In genomic region chr4:166006217-166006616, GRCh38 we compare ENCODE assay signal across 30 cellular contexts.
"Had no signal": no experiment of that assay in that cellular context is flagged by ENCODE, and none has a peak within 500 bp of the region (broad histone marks: within the 10 kb centered on the region; RNA-seq: fewer than 3 reads in every experiment).

No MANE protein-coding gene starts in this region.

- H3K36me3 ChIP-seq: ascending aorta, cardiac muscle cell had no signal

- FAIRE-seq: bronchial epithelial cell, TTC549 had no signal

- DNase-seq: activated B cell treated with CpG ODN at 0.5 μM for 24 hours; activated CD4-positive, alpha-beta memory T cell treated with anti-CD3 and anti-CD28 coated beads for 36 hours; activated CD4-positive, alpha-beta T cell treated with anti-CD3 and anti-CD28 coated beads for 4 hours; activated CD4-positive, alpha-beta T cell treated with anti-CD3 and anti-CD28 coated beads, Interleukin-2, amount 10 ng/mL, durations not matched to agents 24 days and 14 days; activated CD4-positive, alpha-beta T cell treated with anti-CD3 and anti-CD28 coated beads, Interleukin-2, amount 50 U/mL, for 1 hour; activated CD4-positive, alpha-beta T cell treated with anti-CD3 and anti-CD28 coated beads, Interleukin-2, amount 50 U/mL, for 4 hours; activated CD4-positive, CD25-positive, alpha-beta regulatory T cell treated with anti-CD3 and anti-CD28 coated beads, Interleukin-2, amount 50 U/mL, for 72 hours; activated CD8-positive, alpha-beta memory T cell treated with anti-CD3 and anti-CD28 coated beads, Interleukin-2, amount 50 U/mL, for 4 hours; activated CD8-positive, alpha-beta T cell treated with anti-CD3 and anti-CD28 coated beads for 36 hours; activated effector memory CD4-positive, alpha-beta T cell treated with anti-CD3 and anti-CD28 coated beads, Interleukin-2, amount 50 U/mL, for 16 hours; activated naive CD4-positive, alpha-beta T cell treated with anti-CD3 and anti-CD28 coated beads, Interleukin-2, amount 10 ng/mL, durations not matched to agents 7 days and 5 days; activated naive CD4-positive, alpha-beta T cell treated with Interleukin-2 at 50 U/mL for 16 hours; activated naive CD8-positive, alpha-beta T cell treated with anti-CD3 and anti-CD28 coated beads, Interleukin-2, amount 10 ng/mL, durations not matched to agents 7 days and 5 days; activated naive CD8-positive, alpha-beta T cell treated with anti-CD3 and anti-CD28 coated beads, Interleukin-2, amount 50 U/mL, for 24 hours; activated T-cell treated with anti-CD3 and anti-CD28 coated beads for 4 hours; activated T-cell treated with anti-CD3 and anti-CD28 coated beads, Interleukin-2, amount 50 U/mL, for 1 hour; activated T-cell treated with anti-CD3 and anti-CD28 coated beads, Interleukin-2, amount 50 U/mL, for 4 hours; activated T-cell treated with anti-CD3 and anti-CD28 coated beads, Interleukin-2, amount 50 U/mL, for 72 hours; amygdala; anterior cingulate cortex; caudate nucleus; cerebellar nuclear complex; T-helper 2 cell; T-helper 9 cell had no signal

- H3K4me3 ChIP-seq: ascending aorta, cardiac muscle cell had no signal

- ATAC-seq: activated CD8-positive, alpha-beta T cell treated with anti-CD3 and anti-CD28 coated beads for 36 hours; activated naive CD8-positive, alpha-beta T cell treated with anti-CD3 and anti-CD28 coated beads, Interleukin-2, amount 50 U/mL, for 24 hours; activated T-cell treated with anti-CD3 and anti-CD28 coated beads, Interleukin-2, amount 50 U/mL, for 4 hours; activated T-cell treated with anti-CD3 and anti-CD28 coated beads, Interleukin-2, amount 50 U/mL, for 72 hours; activated T-helper 17 cell treated with anti-CD3 and anti-CD28 coated beads, Interleukin-2, amount 50 U/mL, for 72 hours had no signal

- H3K27ac ChIP-seq: ascending aorta, cardiac muscle cell, VCaP had no signal

- H3K4me1 ChIP-seq: ascending aorta had no signal

- H3K27me3 ChIP-seq: ascending aorta, cardiac muscle cell had no signal
